ENCODE assay signal across 14 cellular contexts in the genomic region with DNA sequence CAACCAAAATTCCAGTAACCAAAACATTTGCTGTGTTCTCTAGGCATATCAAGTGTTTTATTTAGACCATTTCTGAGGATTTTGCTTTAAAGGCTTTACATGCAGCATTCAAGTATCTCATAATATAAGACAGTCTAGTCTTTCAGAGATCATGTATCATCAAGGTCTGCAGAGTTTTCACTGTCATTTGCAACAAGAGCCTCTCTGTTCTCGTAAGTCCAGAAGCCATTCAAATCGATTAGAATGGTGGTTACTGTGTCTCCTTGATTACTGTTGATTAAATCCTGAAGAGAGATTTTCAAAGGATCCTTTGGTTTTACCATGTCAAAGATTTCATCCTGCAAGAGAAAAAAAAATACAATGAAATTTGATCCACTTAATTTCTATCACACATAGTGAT.
"Had no signal": no experiment of that assay in that cellular context is flagged by ENCODE, and none has a peak within 500 bp of the region (broad histone marks: within the 10 kb centered on the region; RNA-seq: fewer than 3 reads in every experiment).

No MANE protein-coding gene starts in this region.

- ATAC-seq: sciatic nerve had no signal

- H3K27ac Mint-ChIP-seq: activated naive CD4-positive, alpha-beta T cell treated with anti-CD3 and anti-CD28 coated beads, Interleukin-2, amount 50 U/mL, for 24 hours; stimulated activated naive CD8-positive, alpha-beta T cell treated with anti-CD3 and anti-CD28 coated beads, Interleukin-15, Interleukin-2, amounts not matched to agents 100 ng/mL and 50 ng/mL, for 24 hours; T-helper 1 cell treated with Interleukin-12 subunit alpha and Interleukin-12 subunit beta and Interleukin-4 antibody, amounts not matched to agents 30 μg/mL and 1 μg/mL, for 36 hours; type B pancreatic cell had no signal

- H3K27me3 Mint-ChIP-seq: activated naive CD4-positive, alpha-beta T cell treated with anti-CD3 and anti-CD28 coated beads, Interleukin-2, amount 50 U/mL, for 24 hours; stimulated activated naive CD8-positive, alpha-beta T cell treated with anti-CD3 and anti-CD28 coated beads, Interleukin-15, Interleukin-2, amounts not matched to agents 100 ng/mL and 50 ng/mL, for 24 hours; type B pancreatic cell had no signal

- H3K27me3 ChIP-seq: colonic mucosa, esophagus muscularis mucosa had no signal

- H3K4me3 Mint-ChIP-seq: activated naive CD4-positive, alpha-beta T cell treated with anti-CD3 and anti-CD28 coated beads, Interleukin-2, amount 50 U/mL, for 24 hours; stimulated activated naive CD8-positive, alpha-beta T cell treated with anti-CD3 and anti-CD28 coated beads, Interleukin-15, Interleukin-2, amounts not matched to agents 100 ng/mL and 50 ng/mL, for 24 hours; T-helper 1 cell treated with Interleukin-12 subunit alpha and Interleukin-12 subunit beta and Interleukin-4 antibody, amounts not matched to agents 30 μg/mL and 1 μg/mL, for 36 hours; type B pancreatic cell had no signal

- H3K4me3 ChIP-seq: colonic mucosa, esophagus muscularis mucosa, left ventricle myocardium inferior had no signal

- H3K27ac ChIP-seq: colonic mucosa, esophagus muscularis mucosa, left ventricle myocardium inferior, WERI-Rb-1 had no signal

- H3K9me3 ChIP-seq: colonic mucosa, esophagus muscularis mucosa, left ventricle myocardium inferior had no signal

- H3K4me1 ChIP-seq: colonic mucosa, esophagus muscularis mucosa, left ventricle myocardium inferior had no signal

- H3K36me3 ChIP-seq: colonic mucosa had no signal

- H3K4me1 Mint-ChIP-seq: activated naive CD4-positive, alpha-beta T cell treated with anti-CD3 and anti-CD28 coated beads, Interleukin-2, amount 50 U/mL, for 24 hours had no signal

- H3K9me3 Mint-ChIP-seq: activated naive CD4-positive, alpha-beta T cell treated with anti-CD3 and anti-CD28 coated beads, Interleukin-2, amount 50 U/mL, for 24 hours; stimulated activated naive CD8-positive, alpha-beta T cell treated with anti-CD3 and anti-CD28 coated beads, Interleukin-15, Interleukin-2, amounts not matched to agents 100 ng/mL and 50 ng/mL, for 24 hours; T-helper 1 cell treated with Interleukin-12 subunit alpha and Interleukin-12 subunit beta and Interleukin-4 antibody, amounts not matched to agents 30 μg/mL and 1 μg/mL, for 36 hours; type B pancreatic cell had no signal

- DNase-seq: activated CD4-positive, alpha-beta T cell treated with anti-CD3 and anti-CD28 coated beads for 4 hours; amniotic stem cell; caudate nucleus; colonic mucosa; glutamatergic neuron; hypothalamus; left ventricle myocardium inferior; WERI-Rb-1 had no signal
